16 cellular contexts compared by ENCODE assay signal in the genomic region with DNA sequence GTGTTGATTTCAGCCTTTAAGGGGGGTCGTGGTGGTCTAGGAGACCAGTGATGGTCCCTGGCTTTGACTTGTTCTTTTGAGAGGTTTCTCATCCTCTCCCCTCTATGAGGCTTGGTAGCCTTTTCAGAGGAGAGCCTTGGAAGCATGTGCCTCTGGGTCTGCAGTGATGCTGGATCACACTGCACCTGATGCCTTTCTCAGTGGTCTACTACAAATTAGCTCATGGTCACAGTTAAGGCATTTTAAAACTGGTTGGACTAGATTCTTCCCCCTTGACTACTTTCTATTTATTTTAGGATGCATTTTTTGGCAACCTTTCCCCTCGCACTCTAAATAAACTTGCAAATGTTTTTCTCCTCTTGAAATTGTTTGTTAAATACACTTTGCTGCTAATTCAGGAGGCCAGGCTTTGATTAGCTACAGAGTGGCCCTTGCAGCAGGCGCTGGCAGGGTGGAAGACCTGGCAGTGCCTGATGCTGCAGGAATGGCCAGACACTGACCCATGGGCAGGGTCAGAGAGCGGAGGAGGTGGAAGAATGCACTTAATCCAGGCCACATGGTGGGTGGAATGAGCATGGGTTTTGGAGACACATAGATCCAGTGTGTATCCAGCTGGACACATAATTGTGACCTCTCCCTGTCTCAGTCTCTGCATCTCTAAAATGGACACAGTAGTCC.
"Had no signal": no experiment of that assay in that cellular context is flagged by ENCODE, and none has a peak within 500 bp of the region (broad histone marks: within the 10 kb centered on the region; RNA-seq: fewer than 3 reads in every experiment).

No MANE protein-coding gene starts in this region.

- H3K36me3 Mint-ChIP-seq: activated naive CD4-positive, alpha-beta T cell treated with anti-CD3 and anti-CD28 coated beads, Interleukin-2, amount 10 ng/mL, durations not matched to agents 7 days and 5 days; stimulated activated memory B cell treated with anti-CD40 and anti-IgM and Interleukin-4, amounts not matched to agents 10 μg/mL and 1 μg/mL and 100 μg/mL, for 72 hours had no signal

- H3K27me3 Mint-ChIP-seq: activated CD4-positive, alpha-beta T cell treated with anti-CD3 and anti-CD28 coated beads for 36 hours; activated T-cell treated with anti-CD3 and anti-CD28 coated beads, Interleukin-2, amount 50 U/mL, for 24 hours; stimulated activated memory B cell treated with anti-CD40 and anti-IgM and Interleukin-4, amounts not matched to agents 10 μg/mL and 1 μg/mL and 100 μg/mL, for 72 hours had no signal

- ATAC-seq: activated CD4-positive, alpha-beta T cell treated with anti-CD3 and anti-CD28 coated beads for 36 hours; stimulated activated memory B cell treated with anti-CD40 and anti-IgM and Interleukin-4, amounts not matched to agents 10 μg/mL and 1 μg/mL and 100 μg/mL, for 72 hours had no signal

- H3K4me3 ChIP-seq: dorsolateral prefrontal cortex, prostate gland, sigmoid colon, uterus had no signal

- H3K4me1 ChIP-seq: prostate gland, uterus had no signal

- DNase-seq: activated CD4-positive, alpha-beta memory T cell treated with anti-CD3 and anti-CD28 coated beads, Interleukin-2, amount 10 ng/mL, durations not matched to agents 7 days and 5 days; activated CD4-positive, alpha-beta T cell treated with anti-CD3 and anti-CD28 coated beads for 36 hours; activated naive CD4-positive, alpha-beta T cell treated with anti-CD3 and anti-CD28 coated beads, Interleukin-2, amount 10 ng/mL, durations not matched to agents 7 days and 5 days; activated T-cell treated with anti-CD3 and anti-CD28 coated beads, Interleukin-2, amount 50 U/mL, for 24 hours; endodermal cell; erythroblast; hypothalamus; sigmoid colon; stimulated activated CD4-positive, alpha-beta T cell treated with anti-CD3 and anti-CD28 coated beads, Interleukin-12 subunit alpha, Interleukin-12 subunit beta, amount 100 ng/mL, for 4 hours; T-helper 1 cell; uterus had no signal

- H3K4me1 Mint-ChIP-seq: activated CD4-positive, alpha-beta memory T cell treated with anti-CD3 and anti-CD28 coated beads, Interleukin-2, amount 10 ng/mL, durations not matched to agents 7 days and 5 days; activated CD4-positive, alpha-beta T cell treated with anti-CD3 and anti-CD28 coated beads for 36 hours; activated naive CD4-positive, alpha-beta T cell treated with anti-CD3 and anti-CD28 coated beads, Interleukin-2, amount 10 ng/mL, durations not matched to agents 7 days and 5 days; stimulated activated memory B cell treated with anti-CD40 and anti-IgM and Interleukin-4, amounts not matched to agents 10 μg/mL and 1 μg/mL and 100 μg/mL, for 72 hours had no signal

- H3K27me3 ChIP-seq: dorsolateral prefrontal cortex, sigmoid colon, uterus had no signal

- H3K4me3 Mint-ChIP-seq: activated CD4-positive, alpha-beta memory T cell treated with anti-CD3 and anti-CD28 coated beads, Interleukin-2, amount 10 ng/mL, durations not matched to agents 7 days and 5 days; activated CD4-positive, alpha-beta T cell treated with anti-CD3 and anti-CD28 coated beads for 36 hours; activated naive CD4-positive, alpha-beta T cell treated with anti-CD3 and anti-CD28 coated beads, Interleukin-2, amount 10 ng/mL, durations not matched to agents 7 days and 5 days; activated T-cell treated with anti-CD3 and anti-CD28 coated beads, Interleukin-2, amount 50 U/mL, for 24 hours; endodermal cell; neural crest cell; stimulated activated memory B cell treated with anti-CD40 and anti-IgM and Interleukin-4, amounts not matched to agents 10 μg/mL and 1 μg/mL and 100 μg/mL, for 72 hours had no signal

- H3K27ac Mint-ChIP-seq: activated CD4-positive, alpha-beta memory T cell treated with anti-CD3 and anti-CD28 coated beads, Interleukin-2, amount 10 ng/mL, durations not matched to agents 7 days and 5 days; activated CD4-positive, alpha-beta T cell treated with anti-CD3 and anti-CD28 coated beads for 36 hours; activated naive CD4-positive, alpha-beta T cell treated with anti-CD3 and anti-CD28 coated beads, Interleukin-2, amount 10 ng/mL, durations not matched to agents 7 days and 5 days; activated T-cell treated with anti-CD3 and anti-CD28 coated beads, Interleukin-2, amount 50 U/mL, for 24 hours; endodermal cell; stimulated activated memory B cell treated with anti-CD40 and anti-IgM and Interleukin-4, amounts not matched to agents 10 μg/mL and 1 μg/mL and 100 μg/mL, for 72 hours had no signal

- H3K9me3 Mint-ChIP-seq: activated CD4-positive, alpha-beta memory T cell treated with anti-CD3 and anti-CD28 coated beads, Interleukin-2, amount 10 ng/mL, durations not matched to agents 7 days and 5 days; activated naive CD4-positive, alpha-beta T cell treated with anti-CD3 and anti-CD28 coated beads, Interleukin-2, amount 10 ng/mL, durations not matched to agents 7 days and 5 days; activated T-cell treated with anti-CD3 and anti-CD28 coated beads, Interleukin-2, amount 50 U/mL, for 24 hours; endodermal cell; neural crest cell; stimulated activated memory B cell treated with anti-CD40 and anti-IgM and Interleukin-4, amounts not matched to agents 10 μg/mL and 1 μg/mL and 100 μg/mL, for 72 hours had no signal

- H3K9me3 ChIP-seq: prostate gland, sigmoid colon, uterus had no signal

- H3K36me3 ChIP-seq: prostate gland, uterus, WERI-Rb-1 had no signal

- H3K27ac ChIP-seq: dorsolateral prefrontal cortex, prostate gland, sigmoid colon, uterus, WERI-Rb-1 had no signal
